In the genomic region with DNA sequence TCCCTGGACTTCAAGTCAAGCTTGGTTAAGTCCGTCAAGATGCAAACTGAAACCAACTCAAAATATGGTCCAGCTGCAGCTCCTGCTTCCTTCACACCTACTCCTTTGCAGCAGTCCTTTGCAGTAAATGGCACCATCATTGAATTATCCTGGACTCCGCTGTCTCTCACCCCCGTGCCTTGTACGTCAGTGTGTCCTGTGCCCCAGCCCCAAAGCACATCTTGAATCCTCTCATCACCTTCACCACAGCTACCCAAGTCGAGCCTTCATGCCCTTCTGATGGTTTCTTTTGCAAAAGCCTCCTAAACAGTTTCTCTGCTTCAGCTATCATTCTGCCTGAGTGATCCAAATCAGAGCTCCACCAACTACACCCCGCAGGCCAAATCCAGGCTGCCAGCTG, we compare ENCODE assay signal across 14 cellular contexts.
DNase-seq lines count a peak whose midpoint lies in the region; TF ChIP-seq lines count a peak whose summit lies in the region.
"Had no signal": no experiment of that assay in that cellular context is flagged by ENCODE, and none has a peak within 500 bp of the region (broad histone marks: within the 10 kb centered on the region; RNA-seq: fewer than 3 reads in every experiment).

No MANE protein-coding gene starts in this region.

- peak overlapping the region in 10 of 11 experiments; percentile 22 to 72 (median 54); a peak in 19 of 22 replicates for H3K4me2 ChIP-seq in BLaER1 treated with 17β-estradiol and CSF1 and Interleukin-3, amounts not matched to agents 10 nM and 100 nM
- peak overlapping the region; percentile 6 for H3K4me2 ChIP-seq in Karpas-422 (ENCODE audit: low read depth, low read length, poor library complexity, severe bottlenecking)
- H3K4me2 ChIP-seq: A549 had no signal

- DNase-seq in Karpas-422 (no peak), mesenteric fat pad (ENCODE audit: low spot score) (peak; percentile 8), ureter (ENCODE audit: low spot score) (peak; percentile 12), NCI-H1417 (lab: John Stamatoyannopoulos, UW) (no peak), endothelial cell (ENCODE audit: low spot score) (no peak)
- DNase-seq: BE2C; Caco-2; CD8-positive, alpha-beta memory T cell; DND-41; GF-D8; GM23248; H7 had no signal

- no peaks in the 10 kb centered on the region for H3K36me3 Mint-ChIP-seq in endothelial cell (ENCODE audit: low read depth, unreplicated experiment)
- H3K36me3 Mint-ChIP-seq: CD8-positive, alpha-beta memory T cell had no signal

- TF ChIP-seq CTCF in endothelial cell (IDR thresholded peaks at IDR 0.05; ENCODE audit: unreplicated experiment): no peak

- H3K4me1 ChIP-seq in BLaER1 treated with 17β-estradiol and CSF1 and Interleukin-3, amounts not matched to agents 10 nM and 100 nM: peaks cover 18 to 52% (median 31%) of the 10 kb centered on the region in 10 experiments
- peaks cover 12% of the 10 kb centered on the region for H3K4me1 ChIP-seq in Karpas-422 (ENCODE audit: low read length)
- H3K4me1 ChIP-seq: A549, BE2C had no signal

- H3K4me3 Mint-ChIP-seq in endothelial cell (ENCODE audit: unreplicated experiment): no peak overlapping the region
- H3K4me3 Mint-ChIP-seq: CD8-positive, alpha-beta memory T cell had no signal

- no peaks in the 10 kb centered on the region for H3K79me2 ChIP-seq in Karpas-422 (ENCODE audit: low read length)

- H3K4me1 Mint-ChIP-seq in endothelial cell (ENCODE audit: unreplicated experiment): no peaks in the 10 kb centered on the region
- H3K4me1 Mint-ChIP-seq: CD8-positive, alpha-beta memory T cell had no signal

- no peak overlapping the region for H3K9ac ChIP-seq in BLaER1 treated with 17β-estradiol and CSF1 and Interleukin-3, amounts not matched to agents 10 nM and 100 nM
- H3K9ac ChIP-seq in Karpas-422 (ENCODE audit: low read length): no peak overlapping the region
- H3K9ac ChIP-seq: GM23248 had no signal

- no peak overlapping the region for H2AFZ ChIP-seq in Karpas-422 (ENCODE audit: low read length)
- H2AFZ ChIP-seq: GM23248 had no signal

- H3K27ac Mint-ChIP-seq in endothelial cell (ENCODE audit: unreplicated experiment): no peak overlapping the region
- H3K27ac Mint-ChIP-seq: CD8-positive, alpha-beta memory T cell had no signal

- H3K9me3 ChIP-seq in BLaER1 treated with 17β-estradiol and CSF1 and Interleukin-3, amounts not matched to agents 10 nM and 100 nM (replicated peaks in 1 of 11): no peaks in the 10 kb centered on the region
- no peaks in the 10 kb centered on the region for H3K9me3 ChIP-seq in Karpas-422 (ENCODE audit: low read length)
- H3K9me3 ChIP-seq: A549, BE2C, Caco-2 had no signal

- H3K36me3 ChIP-seq in BLaER1 treated with 17β-estradiol and CSF1 and Interleukin-3, amounts not matched to agents 10 nM and 100 nM: no peaks in the 10 kb centered on the region
- H3K36me3 ChIP-seq in Karpas-422 (ENCODE audit: insufficient read depth, low read length): no peaks in the 10 kb centered on the region
- H3K36me3 ChIP-seq: BE2C had no signal

- H3K27ac ChIP-seq in BLaER1 treated with 17β-estradiol and CSF1 and Interleukin-3, amounts not matched to agents 10 nM and 100 nM: no peak overlapping the region
- H3K27ac ChIP-seq in Karpas-422 (ENCODE audit: low read length): no peak overlapping the region
- H3K27ac ChIP-seq: A549, GM23248 had no signal

- peaks cover 2% of the 10 kb centered on the region for H3K27me3 Mint-ChIP-seq in endothelial cell (ENCODE audit: unreplicated experiment)

- H3K9me3 Mint-ChIP-seq in endothelial cell (ENCODE audit: unreplicated experiment): no peaks in the 10 kb centered on the region
- H3K9me3 Mint-ChIP-seq: CD8-positive, alpha-beta memory T cell had no signal

- H3K4me3 ChIP-seq in BLaER1 treated with 17β-estradiol and CSF1 and Interleukin-3, amounts not matched to agents 10 nM and 100 nM: no peak overlapping the region
- no peak overlapping the region for H3K4me3 ChIP-seq in Karpas-422 (ENCODE audit: low read length)
- H3K4me3 ChIP-seq: A549, GM23248 had no signal

- H4K20me1 ChIP-seq in BLaER1 treated with 17β-estradiol and CSF1 and Interleukin-3, amounts not matched to agents 10 nM and 100 nM: no peaks in the 10 kb centered on the region
- H4K20me1 ChIP-seq in Karpas-422 (ENCODE audit: insufficient read depth, low read depth, low read length): no peaks in the 10 kb centered on the region

- no peaks in the 10 kb centered on the region for H3K9me2 ChIP-seq in Karpas-422 (replicated peaks; ENCODE audit: insufficient read depth, low read length)

- no peaks in the 10 kb centered on the region for H3K27me3 ChIP-seq in BLaER1 treated with 17β-estradiol and CSF1 and Interleukin-3, amounts not matched to agents 10 nM and 100 nM
- H3K27me3 ChIP-seq in Karpas-422 (ENCODE audit: low read length): no peaks in the 10 kb centered on the region
- H3K27me3 ChIP-seq: BE2C had no signal

Comparison
In these comparisons a context has a peak if more than half of its experiments do, and no peak if none do; other contexts are left out.
1. DNase-seq: peak in mesenteric fat pad (single experiment) and ureter (single experiment); none in Karpas-422 (single experiment), NCI-H1417 (0 of 3) and endothelial cell (single experiment).